Comparison of ENCODE assay signal across 23 cellular contexts in the genomic region with DNA sequence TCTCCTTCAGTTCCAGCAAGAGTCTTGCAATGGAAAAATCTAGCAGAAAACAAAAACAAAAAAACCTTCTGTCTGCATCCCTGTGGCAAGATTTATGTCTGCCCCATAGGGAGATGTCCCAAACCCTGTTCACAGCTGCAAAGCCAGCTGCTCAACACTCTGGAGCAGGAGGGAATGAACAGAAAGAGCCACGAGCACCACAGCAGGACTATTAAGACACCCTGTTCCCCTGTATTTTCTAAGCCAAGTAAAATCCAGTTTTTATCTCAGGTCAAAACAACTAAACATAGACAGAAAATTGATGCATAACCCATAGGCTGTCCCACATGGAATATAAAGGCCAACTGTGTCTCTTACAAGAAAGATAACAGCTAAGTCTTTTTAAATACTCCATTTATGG.
"Had no signal": no experiment of that assay in that cellular context is flagged by ENCODE, and none has a peak within 500 bp of the region (broad histone marks: within the 10 kb centered on the region; RNA-seq: fewer than 3 reads in every experiment).

No MANE protein-coding gene starts in this region.

- H3K4me3 ChIP-seq: body of pancreas, colonic mucosa, gastrocnemius medialis, heart right ventricle, left ventricle myocardium inferior, mucosa of descending colon, suprapubic skin had no signal

- H3K36me3 Mint-ChIP-seq: activated CD4-positive, alpha-beta memory T cell treated with anti-CD3 and anti-CD28 coated beads for 36 hours; activated CD8-positive, alpha-beta memory T cell treated with anti-CD3 and anti-CD28 coated beads, Interleukin-2, amount 10 ng/mL, durations not matched to agents 7 days and 5 days; memory B cell; naive thymus-derived CD4-positive, alpha-beta T cell; T-cell had no signal

- H3K27ac ChIP-seq: body of pancreas, colonic mucosa, gastrocnemius medialis, heart right ventricle, left ventricle myocardium inferior, neutrophil, parathyroid adenoma, suprapubic skin had no signal

- H3K27me3 ChIP-seq: body of pancreas, colonic mucosa, gastrocnemius medialis, heart right ventricle, neutrophil, suprapubic skin had no signal

- H3K4me3 Mint-ChIP-seq: activated CD4-positive, alpha-beta memory T cell treated with anti-CD3 and anti-CD28 coated beads for 36 hours; activated CD4-positive, alpha-beta T cell treated with anti-CD3 and anti-CD28 coated beads for 36 hours; activated CD8-positive, alpha-beta memory T cell treated with anti-CD3 and anti-CD28 coated beads, Interleukin-2, amount 10 ng/mL, durations not matched to agents 7 days and 5 days; activated T-cell treated with anti-CD3 and anti-CD28 coated beads, Interleukin-2, amount 50 U/mL, for 24 hours; memory B cell; naive thymus-derived CD4-positive, alpha-beta T cell; stimulated activated naive CD8-positive, alpha-beta T cell treated with anti-CD3 and anti-CD28 coated beads, Interleukin-15, amount 100 ng/mL, for 72 hours; T-cell; WTC11 had no signal

- H3K4me1 ChIP-seq: body of pancreas, colonic mucosa, gastrocnemius medialis, heart right ventricle, left ventricle myocardium inferior, parathyroid adenoma, suprapubic skin had no signal

- DNase-seq: activated CD4-positive, alpha-beta memory T cell treated with anti-CD3 and anti-CD28 coated beads for 36 hours; activated CD4-positive, alpha-beta T cell treated with anti-CD3 and anti-CD28 coated beads for 36 hours; activated CD8-positive, alpha-beta memory T cell treated with anti-CD3 and anti-CD28 coated beads, Interleukin-2, amount 10 ng/mL, durations not matched to agents 7 days and 5 days; activated naive CD4-positive, alpha-beta T cell treated with Interleukin-2 at 50 U/mL for 16 hours; activated T-cell treated with anti-CD3 and anti-CD28 coated beads, Interleukin-2, amount 50 U/mL, for 24 hours; body of pancreas; central memory CD4-positive, alpha-beta T cell; colonic mucosa; heart right ventricle; left ventricle myocardium inferior; mucosa of descending colon; naive thymus-derived CD4-positive, alpha-beta T cell; stimulated activated naive CD8-positive, alpha-beta T cell treated with anti-CD3 and anti-CD28 coated beads, Interleukin-15, amount 100 ng/mL, for 72 hours; T-cell; trophoblast cell had no signal

- H3K36me3 ChIP-seq: colonic mucosa, gastrocnemius medialis, heart right ventricle, left ventricle myocardium inferior, neutrophil, suprapubic skin had no signal

- H3K9ac ChIP-seq: parathyroid adenoma had no signal

- H3K27me3 Mint-ChIP-seq: activated CD4-positive, alpha-beta memory T cell treated with anti-CD3 and anti-CD28 coated beads for 36 hours; activated CD4-positive, alpha-beta T cell treated with anti-CD3 and anti-CD28 coated beads for 36 hours; activated CD8-positive, alpha-beta memory T cell treated with anti-CD3 and anti-CD28 coated beads, Interleukin-2, amount 10 ng/mL, durations not matched to agents 7 days and 5 days; activated T-cell treated with anti-CD3 and anti-CD28 coated beads, Interleukin-2, amount 50 U/mL, for 24 hours; memory B cell; naive thymus-derived CD4-positive, alpha-beta T cell; stimulated activated naive CD8-positive, alpha-beta T cell treated with anti-CD3 and anti-CD28 coated beads, Interleukin-15, amount 100 ng/mL, for 72 hours; T-cell had no signal

- H3K4me1 Mint-ChIP-seq: activated CD4-positive, alpha-beta T cell treated with anti-CD3 and anti-CD28 coated beads for 36 hours; activated CD8-positive, alpha-beta memory T cell treated with anti-CD3 and anti-CD28 coated beads, Interleukin-2, amount 10 ng/mL, durations not matched to agents 7 days and 5 days; memory B cell; naive thymus-derived CD4-positive, alpha-beta T cell; stimulated activated naive CD8-positive, alpha-beta T cell treated with anti-CD3 and anti-CD28 coated beads, Interleukin-15, amount 100 ng/mL, for 72 hours; T-cell had no signal

- ATAC-seq: activated CD4-positive, alpha-beta T cell treated with anti-CD3 and anti-CD28 coated beads for 36 hours; activated CD8-positive, alpha-beta memory T cell treated with anti-CD3 and anti-CD28 coated beads, Interleukin-2, amount 10 ng/mL, durations not matched to agents 7 days and 5 days; body of pancreas; mucosa of descending colon; naive thymus-derived CD4-positive, alpha-beta T cell; SK-N-SH treated with all-trans-retinoic acid at 6 μM for 48 hours; stimulated activated naive CD8-positive, alpha-beta T cell treated with anti-CD3 and anti-CD28 coated beads, Interleukin-15, amount 100 ng/mL, for 72 hours; T-cell; WTC11 had no signal

- H3K27ac Mint-ChIP-seq: activated CD4-positive, alpha-beta memory T cell treated with anti-CD3 and anti-CD28 coated beads for 36 hours; activated CD4-positive, alpha-beta T cell treated with anti-CD3 and anti-CD28 coated beads for 36 hours; activated CD8-positive, alpha-beta memory T cell treated with anti-CD3 and anti-CD28 coated beads, Interleukin-2, amount 10 ng/mL, durations not matched to agents 7 days and 5 days; activated T-cell treated with anti-CD3 and anti-CD28 coated beads, Interleukin-2, amount 50 U/mL, for 24 hours; activated T-helper 2 cell treated with anti-CD3 and anti-CD28 coated beads, Interferon-gamma antibody, Interleukin-2, Interleukin-4, amounts not matched to agents 10 μg/mL and 5 μg/mL and 100 μg/mL, durations not matched to agents 14 hours and 24 hours and 36 hours; memory B cell; naive thymus-derived CD4-positive, alpha-beta T cell; stimulated activated naive CD8-positive, alpha-beta T cell treated with anti-CD3 and anti-CD28 coated beads, Interleukin-15, amount 100 ng/mL, for 72 hours; T-cell; WTC11 had no signal

- H3K9me3 ChIP-seq: body of pancreas, colonic mucosa, gastrocnemius medialis, left ventricle myocardium inferior, mucosa of descending colon, neutrophil had no signal

- H3K79me2 ChIP-seq: parathyroid adenoma had no signal
